ENCODE assay signal across 1 cellular context in the genomic region with DNA sequence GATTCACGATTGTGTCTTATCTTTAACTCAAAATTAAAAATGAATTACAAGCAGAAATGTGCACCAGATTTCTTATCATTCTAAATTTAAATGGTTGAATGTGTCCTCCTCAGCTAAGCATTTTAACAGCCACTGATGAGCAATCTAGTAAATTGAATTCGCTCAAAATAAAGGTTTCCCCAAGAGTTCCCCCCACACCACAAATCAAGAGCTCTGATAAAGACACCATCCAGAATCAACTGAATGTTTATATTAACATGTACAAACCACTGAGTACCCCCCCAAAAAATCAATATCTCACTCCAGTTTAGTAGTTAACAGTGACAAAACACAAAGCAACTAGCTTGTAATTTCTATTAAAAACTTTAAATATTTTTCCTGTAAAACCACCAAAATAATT.
TF ChIP-seq lines count a peak whose summit lies in the region.

No MANE protein-coding gene starts in this region.

TF ChIP-seq in IMR-90, 13 proteins besides CTCF, POLR2A, EP300 and RAD21:
- TF ChIP-seq FOS (IDR thresholded peaks at IDR 0.05; ENCODE audit: low read depth, low read length) (no peak), RCOR1 (IDR thresholded peaks at IDR 0.05; ENCODE audit: insufficient replicate concordance, low read length) (no peak), CHD1 (IDR thresholded peaks at IDR 0.05; ENCODE audit: low read depth, low read length) (no peak), NFE2L2 (IDR thresholded peaks at IDR 0.05; ENCODE audit: low read depth, low read length) (no peak), BHLHE40 (IDR thresholded peaks at IDR 0.05; ENCODE audit: low read depth, low read length) (no peak), MXI1 (IDR thresholded peaks at IDR 0.05; ENCODE audit: borderline replicate concordance, low read depth, low read length) (no peak), MAZ (IDR thresholded peaks at IDR 0.05; ENCODE audit: borderline replicate concordance, low read depth, low read length) (no peak), MAFK (IDR thresholded peaks at IDR 0.05; ENCODE audit: low read depth, low read length) (no peak), CEBPB (IDR thresholded peaks at IDR 0.05; ENCODE audit: low read depth, low read length) (no peak), SMC3 (IDR thresholded peaks at IDR 0.05; ENCODE audit: low read depth, low read length) (no peak), RFX5 (IDR thresholded peaks at IDR 0.05; ENCODE audit: low read depth, low read length) (no peak)
- TF ChIP-seq, protein P1, sequence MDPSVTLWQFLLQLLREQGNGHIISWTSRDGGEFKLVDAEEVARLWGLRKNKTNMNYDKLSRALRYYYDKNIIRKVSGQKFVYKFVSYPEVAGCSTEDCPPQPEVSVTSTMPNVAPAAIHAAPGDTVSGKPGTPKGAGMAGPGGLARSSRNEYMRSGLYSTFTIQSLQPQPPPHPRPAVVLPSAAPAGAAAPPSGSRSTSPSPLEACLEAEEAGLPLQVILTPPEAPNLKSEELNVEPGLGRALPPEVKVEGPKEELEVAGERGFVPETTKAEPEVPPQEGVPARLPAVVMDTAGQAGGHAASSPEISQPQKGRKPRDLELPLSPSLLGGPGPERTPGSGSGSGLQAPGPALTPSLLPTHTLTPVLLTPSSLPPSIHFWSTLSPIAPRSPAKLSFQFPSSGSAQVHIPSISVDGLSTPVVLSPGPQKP (IDR thresholded peaks at IDR 0.05; ENCODE audit: borderline replicate concordance, low read depth, low read length): no peak
- TF ChIP-seq, protein P2, sequence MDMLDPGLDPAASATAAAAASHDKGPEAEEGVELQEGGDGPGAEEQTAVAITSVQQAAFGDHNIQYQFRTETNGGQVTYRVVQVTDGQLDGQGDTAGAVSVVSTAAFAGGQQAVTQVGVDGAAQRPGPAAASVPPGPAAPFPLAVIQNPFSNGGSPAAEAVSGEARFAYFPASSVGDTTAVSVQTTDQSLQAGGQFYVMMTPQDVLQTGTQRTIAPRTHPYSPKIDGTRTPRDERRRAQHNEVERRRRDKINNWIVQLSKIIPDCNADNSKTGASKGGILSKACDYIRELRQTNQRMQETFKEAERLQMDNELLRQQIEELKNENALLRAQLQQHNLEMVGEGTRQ (IDR thresholded peaks at IDR 0.05; ENCODE audit: low read depth, low read length): no peak
